ENCODE assay signal across 28 cellular contexts in genomic region chr16:53537591-53537990, GRCh38.
"Had no signal": no experiment of that assay in that cellular context is flagged by ENCODE, and none has a peak within 500 bp of the region (broad histone marks: within the 10 kb centered on the region; RNA-seq: fewer than 3 reads in every experiment).

No MANE protein-coding gene starts in this region.

- H3K4me1 ChIP-seq: gastrocnemius medialis, left lung, psoas muscle, sigmoid colon, tibial nerve, upper lobe of left lung, uterus had no signal

- H3K36me3 Mint-ChIP-seq: naive B cell had no signal

- H3K4me3 Mint-ChIP-seq: endodermal cell; mesothelial cell of epicardium; naive B cell; nephron progenitor cell; stimulated activated naive B cell treated with anti-CD40 and anti-IgM and Interleukin-4, amounts not matched to agents 10 μg/mL and 1 μg/mL and 100 μg/mL, for 72 hours; stimulated activated naive CD8-positive, alpha-beta T cell treated with anti-CD3 and anti-CD28 coated beads, Interleukin-15, Interleukin-2, amounts not matched to agents 100 ng/mL and 50 ng/mL, for 24 hours had no signal

- H3K36me3 ChIP-seq: gastrocnemius medialis, left lung, sigmoid colon, thoracic aorta, tibial nerve, upper lobe of left lung, uterus had no signal

- H3K27me3 ChIP-seq: hepatocyte, upper lobe of left lung, uterus had no signal

- DNase-seq: dorsolateral prefrontal cortex; effector CD4-positive, alpha-beta T cell; endodermal cell; foreskin fibroblast; gastrocnemius medialis; head of caudate nucleus; left cardiac atrium; left lung; mesenchymal stem cell; mucosa of descending colon; naive B cell; nephron progenitor cell; nucleus accumbens; psoas muscle; right cardiac atrium; sigmoid colon; stimulated activated CD4-positive, alpha-beta T cell treated with anti-CD3 and anti-CD28 coated beads, Interleukin-2, amount 100 ng/mL, for 24 hours; stimulated activated CD4-positive, alpha-beta T cell treated with anti-CD3 and anti-CD28 coated beads, Interleukin-4, amount 100 ng/mL, for 4 hours; stimulated activated naive B cell treated with anti-CD40 and anti-IgM and Interleukin-4, amounts not matched to agents 10 μg/mL and 1 μg/mL and 100 μg/mL, for 72 hours; upper lobe of left lung; uterus had no signal

- H3K9me3 ChIP-seq: gastrocnemius medialis, left lung, mucosa of descending colon, psoas muscle, sigmoid colon, thoracic aorta, tibial nerve, upper lobe of left lung, uterus had no signal

- H3K4me1 Mint-ChIP-seq: endodermal cell, mesothelial cell of epicardium had no signal

- H3K27ac Mint-ChIP-seq: endodermal cell; mesothelial cell of epicardium; nephron progenitor cell; stimulated activated naive B cell treated with anti-CD40 and anti-IgM and Interleukin-4, amounts not matched to agents 10 μg/mL and 1 μg/mL and 100 μg/mL, for 72 hours had no signal

- ATAC-seq: esophagus mucosa; gastrocnemius medialis; left cardiac atrium; left lung; mucosa of descending colon; psoas muscle; right cardiac atrium; stimulated activated naive B cell treated with anti-CD40 and anti-IgM and Interleukin-4, amounts not matched to agents 10 μg/mL and 1 μg/mL and 100 μg/mL, for 72 hours had no signal

- H3K9me3 Mint-ChIP-seq: naive B cell; stimulated activated naive CD8-positive, alpha-beta T cell treated with anti-CD3 and anti-CD28 coated beads, Interleukin-15, Interleukin-2, amounts not matched to agents 100 ng/mL and 50 ng/mL, for 24 hours had no signal

- H3K4me3 ChIP-seq: dorsolateral prefrontal cortex, gastrocnemius medialis, hepatocyte, left lung, mucosa of descending colon, psoas muscle, sigmoid colon, thoracic aorta, tibial nerve, upper lobe of left lung, uterus had no signal

- H3K27ac ChIP-seq: dorsolateral prefrontal cortex, epithelial cell of prostate, gastrocnemius medialis, hepatocyte, left lung, psoas muscle, sigmoid colon, thoracic aorta, tibial nerve, upper lobe of left lung, uterus had no signal
